ENCODE assay signal across 1 cellular context in the genomic region with DNA sequence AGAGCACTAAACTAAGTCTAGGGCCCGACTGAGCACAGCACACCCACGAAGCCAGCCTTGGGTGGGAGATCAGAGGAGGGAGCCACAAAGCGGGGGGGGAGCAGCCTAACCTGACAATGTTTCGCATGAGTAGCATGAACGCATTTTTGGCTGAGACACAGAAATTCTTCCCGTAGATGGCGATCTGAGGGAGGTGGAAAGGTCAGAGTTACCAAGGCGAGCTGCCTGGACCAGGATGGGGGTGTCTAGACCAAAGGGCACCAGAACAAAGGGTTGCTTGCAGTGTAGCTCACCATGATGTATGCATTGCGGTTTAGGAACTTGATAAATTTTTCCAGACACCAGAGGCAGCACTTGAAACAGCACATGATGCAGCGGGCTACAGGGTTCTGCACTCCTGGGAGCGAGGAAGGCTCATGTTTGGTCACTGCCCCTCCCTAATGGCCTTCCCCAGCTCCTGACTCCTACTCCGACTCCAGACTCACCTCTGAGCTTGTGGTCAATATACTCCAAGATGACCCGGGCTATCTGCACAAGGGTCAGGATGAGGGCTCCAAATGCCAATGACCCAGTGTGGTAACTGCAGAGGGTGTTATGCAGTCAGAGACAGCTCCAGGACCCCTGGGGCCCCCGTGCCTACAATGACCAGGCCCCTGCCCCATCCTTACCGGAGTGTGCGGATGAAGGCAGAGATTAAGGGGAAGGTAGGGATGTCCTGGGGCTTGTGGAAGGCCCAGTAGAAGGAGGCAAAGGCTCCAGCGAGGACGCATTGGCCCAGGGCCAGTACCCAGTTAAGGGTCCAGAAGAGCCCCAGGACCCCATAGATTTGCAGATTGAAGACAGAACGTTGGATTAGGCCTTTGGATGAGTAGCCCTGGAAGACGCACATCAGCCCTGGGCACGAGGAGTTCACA.
TF ChIP-seq lines count a peak whose summit lies in the region.

No MANE protein-coding gene starts in this region.

TF ChIP-seq in HepG2, 621 proteins besides CTCF, POLR2A, EP300 and RAD21 (continued from another document and continues in another):
- no peak for TF ChIP-seq PTBP1 (IDR thresholded peaks at IDR 0.05; ENCODE audit: low read depth, low read length, poor library complexity, severe bottlenecking)
- no peak for TF ChIP-seq SMAD3 (CRISPR knock-in tag; IDR thresholded peaks at IDR 0.05)
- TF ChIP-seq, protein P1, sequence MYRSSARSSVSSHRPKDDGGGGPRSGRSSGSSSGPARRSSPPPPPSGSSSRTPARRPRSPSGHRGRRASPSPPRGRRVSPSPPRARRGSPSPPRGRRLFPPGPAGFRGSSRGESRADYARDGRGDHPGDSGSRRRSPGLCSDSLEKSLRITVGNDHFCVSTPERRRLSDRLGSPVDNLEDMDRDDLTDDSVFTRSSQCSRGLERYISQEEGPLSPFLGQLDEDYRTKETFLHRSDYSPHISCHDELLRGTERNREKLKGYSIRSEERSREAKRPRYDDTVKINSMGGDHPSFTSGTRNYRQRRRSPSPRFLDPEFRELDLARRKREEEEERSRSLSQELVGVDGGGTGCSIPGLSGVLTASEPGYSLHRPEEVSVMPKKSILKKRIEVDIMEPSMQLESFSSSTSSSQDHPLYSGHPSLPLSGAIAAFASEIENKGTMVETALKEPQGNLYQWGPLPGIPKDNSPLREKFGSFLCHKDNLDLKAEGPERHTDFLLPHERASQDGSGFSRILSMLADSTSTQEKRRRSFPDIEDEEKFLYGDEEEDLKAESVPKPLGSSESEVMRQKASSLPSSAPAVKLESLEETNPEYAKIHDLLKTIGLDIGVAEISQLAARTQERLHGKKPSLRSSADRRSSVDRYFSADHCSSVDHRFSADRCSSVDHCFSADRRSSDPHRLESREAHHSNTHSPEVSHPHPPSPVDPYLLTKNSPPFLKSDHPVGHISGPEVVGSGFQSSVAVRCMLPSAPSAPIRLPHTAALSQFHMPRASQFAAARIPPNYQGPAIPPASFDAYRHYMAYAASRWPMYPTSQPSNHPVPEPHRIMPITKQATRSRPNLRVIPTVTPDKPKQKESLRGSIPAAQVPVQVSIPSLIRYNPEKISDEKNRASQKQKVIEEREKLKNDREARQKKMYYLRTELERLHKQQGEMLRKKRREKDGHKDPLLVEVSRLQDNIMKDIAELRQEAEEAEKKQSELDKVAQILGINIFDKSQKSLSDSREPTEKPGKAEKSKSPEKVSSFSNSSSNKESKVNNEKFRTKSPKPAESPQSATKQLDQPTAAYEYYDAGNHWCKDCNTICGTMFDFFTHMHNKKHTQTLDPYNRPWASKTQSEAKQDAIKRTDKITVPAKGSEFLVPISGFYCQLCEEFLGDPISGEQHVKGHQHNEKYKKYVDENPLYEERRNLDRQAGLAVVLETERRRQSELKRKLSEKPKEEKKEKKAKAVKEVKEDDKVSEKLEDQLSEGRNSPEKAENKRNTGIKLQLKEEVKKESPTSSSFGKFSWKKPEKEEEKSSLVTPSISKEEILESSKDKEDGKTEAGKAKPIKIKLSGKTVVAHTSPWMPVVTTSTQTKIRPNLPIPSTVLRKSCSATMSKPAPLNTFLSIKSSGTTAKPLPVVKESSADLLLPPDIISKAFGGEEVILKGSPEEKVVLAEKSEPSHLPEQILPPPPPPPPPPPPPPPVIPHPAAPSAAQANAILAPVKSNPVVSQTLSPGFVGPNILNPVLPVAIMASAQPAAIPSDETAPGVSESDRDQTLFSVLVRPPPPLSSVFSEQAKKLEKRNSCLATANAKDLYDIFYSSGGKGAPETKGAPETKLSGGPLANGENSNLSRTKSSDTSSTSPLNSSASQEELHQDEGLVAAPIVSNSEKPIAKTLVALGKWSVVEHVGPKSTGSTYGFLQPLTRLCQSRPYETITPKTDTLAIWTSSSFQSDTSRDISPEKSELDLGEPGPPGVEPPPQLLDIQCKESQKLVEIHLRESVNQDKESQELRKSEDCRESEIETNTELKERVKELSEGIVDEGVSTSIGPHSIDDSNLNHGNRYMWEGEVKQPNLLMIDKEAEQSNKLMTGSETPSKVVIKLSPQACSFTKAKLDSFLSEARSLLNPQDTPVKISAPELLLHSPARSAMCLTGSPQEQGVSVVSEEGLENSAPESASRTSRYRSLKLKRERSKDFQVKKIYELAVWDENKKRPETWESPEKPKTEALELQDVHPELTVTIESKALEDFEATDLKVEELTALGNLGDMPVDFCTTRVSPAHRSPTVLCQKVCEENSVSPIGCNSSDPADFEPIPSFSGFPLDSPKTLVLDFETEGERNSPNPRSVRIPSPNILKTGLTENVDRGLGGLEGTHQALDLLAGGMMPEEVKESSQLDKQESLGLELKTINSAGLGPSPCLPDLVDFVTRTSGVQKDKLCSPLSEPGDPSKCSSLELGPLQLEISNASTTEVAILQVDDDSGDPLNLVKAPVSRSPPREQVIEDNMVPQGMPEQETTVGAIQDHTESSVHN (CRISPR knock-in tag; IDR thresholded peaks at IDR 0.05) = no peak
- 0 out of 2 replicates have a peak, but pooled peaks have one; percentile 8 for TF ChIP-seq ZNF567 (CRISPR knock-in tag; IDR thresholded peaks at IDR 0.05; ENCODE audit: borderline replicate concordance)
- peak; percentile 90; the same call in 1 of the 2 replicates for TF ChIP-seq SMAD1 (CRISPR knock-in tag; IDR thresholded peaks at IDR 0.05; ENCODE audit: borderline replicate concordance, low read depth)
- peak; percentile 86 for TF ChIP-seq MTA1 (CRISPR knock-in tag; IDR thresholded peaks at IDR 0.05; ENCODE audit: borderline replicate concordance)
- TF ChIP-seq ZFP62 (CRISPR knock-in tag; IDR thresholded peaks at IDR 0.05) = no peak
- TF ChIP-seq MAF1 (CRISPR knock-in tag; IDR thresholded peaks at IDR 0.05; ENCODE audit: borderline replicate concordance) = no peak
- TF ChIP-seq FOXK2 (IDR thresholded peaks at IDR 0.05) = no peak
- TF ChIP-seq ZKSCAN5 (CRISPR knock-in tag; IDR thresholded peaks at IDR 0.05) = no peak; the same call in 1 of the 2 replicates
- no peak for TF ChIP-seq KLF11 (CRISPR knock-in tag; IDR thresholded peaks at IDR 0.05)
- TF ChIP-seq MED1 (CRISPR knock-in tag; IDR thresholded peaks at IDR 0.05) = peak; percentile 90
- no peak for TF ChIP-seq ZSCAN22 (CRISPR knock-in tag; IDR thresholded peaks at IDR 0.05)
- peak; percentile 74; the same call in 1 of the 2 replicates for TF ChIP-seq ELF3 (CRISPR knock-in tag; IDR thresholded peaks at IDR 0.05)
- no peak for TF ChIP-seq PLRG1 (conservative IDR thresholded peaks at IDR 0.05)
- TF ChIP-seq, protein P2, sequence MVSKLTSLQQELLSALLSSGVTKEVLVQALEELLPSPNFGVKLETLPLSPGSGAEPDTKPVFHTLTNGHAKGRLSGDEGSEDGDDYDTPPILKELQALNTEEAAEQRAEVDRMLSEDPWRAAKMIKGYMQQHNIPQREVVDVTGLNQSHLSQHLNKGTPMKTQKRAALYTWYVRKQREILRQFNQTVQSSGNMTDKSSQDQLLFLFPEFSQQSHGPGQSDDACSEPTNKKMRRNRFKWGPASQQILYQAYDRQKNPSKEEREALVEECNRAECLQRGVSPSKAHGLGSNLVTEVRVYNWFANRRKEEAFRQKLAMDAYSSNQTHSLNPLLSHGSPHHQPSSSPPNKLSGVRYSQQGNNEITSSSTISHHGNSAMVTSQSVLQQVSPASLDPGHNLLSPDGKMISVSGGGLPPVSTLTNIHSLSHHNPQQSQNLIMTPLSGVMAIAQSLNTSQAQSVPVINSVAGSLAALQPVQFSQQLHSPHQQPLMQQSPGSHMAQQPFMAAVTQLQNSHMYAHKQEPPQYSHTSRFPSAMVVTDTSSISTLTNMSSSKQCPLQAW (CRISPR knock-in tag; IDR thresholded peaks at IDR 0.05) = 0 out of 2 replicates have a peak, but pooled peaks have one; percentile 31
- TF ChIP-seq, protein P3, sequence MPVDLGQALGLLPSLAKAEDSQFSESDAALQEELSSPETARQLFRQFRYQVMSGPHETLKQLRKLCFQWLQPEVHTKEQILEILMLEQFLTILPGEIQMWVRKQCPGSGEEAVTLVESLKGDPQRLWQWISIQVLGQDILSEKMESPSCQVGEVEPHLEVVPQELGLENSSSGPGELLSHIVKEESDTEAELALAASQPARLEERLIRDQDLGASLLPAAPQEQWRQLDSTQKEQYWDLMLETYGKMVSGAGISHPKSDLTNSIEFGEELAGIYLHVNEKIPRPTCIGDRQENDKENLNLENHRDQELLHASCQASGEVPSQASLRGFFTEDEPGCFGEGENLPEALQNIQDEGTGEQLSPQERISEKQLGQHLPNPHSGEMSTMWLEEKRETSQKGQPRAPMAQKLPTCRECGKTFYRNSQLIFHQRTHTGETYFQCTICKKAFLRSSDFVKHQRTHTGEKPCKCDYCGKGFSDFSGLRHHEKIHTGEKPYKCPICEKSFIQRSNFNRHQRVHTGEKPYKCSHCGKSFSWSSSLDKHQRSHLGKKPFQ (CRISPR knock-in tag; IDR thresholded peaks at IDR 0.05; ENCODE audit: insufficient replicate concordance) = no peak
- no peak; the same call in 1 of the 2 replicates for TF ChIP-seq ZSCAN9 (CRISPR knock-in tag; IDR thresholded peaks at IDR 0.05; ENCODE audit: borderline replicate concordance)
- TF ChIP-seq, protein P4, sequence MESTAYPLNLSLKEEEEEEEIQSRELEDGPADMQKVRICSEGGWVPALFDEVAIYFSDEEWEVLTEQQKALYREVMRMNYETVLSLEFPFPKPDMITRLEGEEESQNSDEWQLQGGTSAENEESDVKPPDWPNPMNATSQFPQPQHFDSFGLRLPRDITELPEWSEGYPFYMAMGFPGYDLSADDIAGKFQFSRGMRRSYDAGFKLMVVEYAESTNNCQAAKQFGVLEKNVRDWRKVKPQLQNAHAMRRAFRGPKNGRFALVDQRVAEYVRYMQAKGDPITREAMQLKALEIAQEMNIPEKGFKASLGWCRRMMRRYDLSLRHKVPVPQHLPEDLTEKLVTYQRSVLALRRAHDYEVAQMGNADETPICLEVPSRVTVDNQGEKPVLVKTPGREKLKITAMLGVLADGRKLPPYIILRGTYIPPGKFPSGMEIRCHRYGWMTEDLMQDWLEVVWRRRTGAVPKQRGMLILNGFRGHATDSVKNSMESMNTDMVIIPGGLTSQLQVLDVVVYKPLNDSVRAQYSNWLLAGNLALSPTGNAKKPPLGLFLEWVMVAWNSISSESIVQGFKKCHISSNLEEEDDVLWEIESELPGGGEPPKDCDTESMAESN (CRISPR knock-in tag; conservative IDR thresholded peaks at IDR 0.05) = peak; percentile 65; the same call in 1 of the 2 replicates
- TF ChIP-seq ZNF160 (CRISPR knock-in tag; IDR thresholded peaks at IDR 0.05) = peak; percentile 69; the same call in 1 of the 2 replicates
- TF ChIP-seq, protein P5, sequence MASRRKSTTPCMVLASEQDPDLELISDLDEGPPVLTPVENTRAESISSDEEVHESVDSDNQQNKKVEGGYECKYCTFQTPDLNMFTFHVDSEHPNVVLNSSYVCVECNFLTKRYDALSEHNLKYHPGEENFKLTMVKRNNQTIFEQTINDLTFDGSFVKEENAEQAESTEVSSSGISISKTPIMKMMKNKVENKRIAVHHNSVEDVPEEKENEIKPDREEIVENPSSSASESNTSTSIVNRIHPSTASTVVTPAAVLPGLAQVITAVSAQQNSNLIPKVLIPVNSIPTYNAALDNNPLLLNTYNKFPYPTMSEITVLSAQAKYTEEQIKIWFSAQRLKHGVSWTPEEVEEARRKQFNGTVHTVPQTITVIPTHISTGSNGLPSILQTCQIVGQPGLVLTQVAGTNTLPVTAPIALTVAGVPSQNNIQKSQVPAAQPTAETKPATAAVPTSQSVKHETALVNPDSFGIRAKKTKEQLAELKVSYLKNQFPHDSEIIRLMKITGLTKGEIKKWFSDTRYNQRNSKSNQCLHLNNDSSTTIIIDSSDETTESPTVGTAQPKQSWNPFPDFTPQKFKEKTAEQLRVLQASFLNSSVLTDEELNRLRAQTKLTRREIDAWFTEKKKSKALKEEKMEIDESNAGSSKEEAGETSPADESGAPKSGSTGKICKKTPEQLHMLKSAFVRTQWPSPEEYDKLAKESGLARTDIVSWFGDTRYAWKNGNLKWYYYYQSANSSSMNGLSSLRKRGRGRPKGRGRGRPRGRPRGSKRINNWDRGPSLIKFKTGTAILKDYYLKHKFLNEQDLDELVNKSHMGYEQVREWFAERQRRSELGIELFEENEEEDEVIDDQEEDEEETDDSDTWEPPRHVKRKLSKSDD (CRISPR knock-in tag; IDR thresholded peaks at IDR 0.05; ENCODE audit: low read depth) = no peak
- peak; percentile 92; the same call in 1 of the 2 replicates for TF ChIP-seq SAFB2 (CRISPR knock-in tag; IDR thresholded peaks at IDR 0.05; ENCODE audit: borderline replicate concordance, low read depth)
- no peak for TF ChIP-seq ATM (IDR thresholded peaks at IDR 0.05; ENCODE audit: borderline replicate concordance)
- no peak for TF ChIP-seq RBM22 (optimal IDR thresholded peaks at IDR 0.05; ENCODE audit: low read length)
- peak; percentile 73 for TF ChIP-seq IRF2 (CRISPR knock-in tag; IDR thresholded peaks at IDR 0.05)
- no peak for TF ChIP-seq ZNF121 (CRISPR knock-in tag; IDR thresholded peaks at IDR 0.05)
- peak; percentile 68 for TF ChIP-seq ZNF883 (CRISPR knock-in tag; IDR thresholded peaks at IDR 0.05; ENCODE audit: not compliant biosample characterization)
- TF ChIP-seq FOXJ3 (CRISPR knock-in tag; IDR thresholded peaks at IDR 0.05; ENCODE audit: borderline replicate concordance) = peak; percentile 80; the same call in 1 of the 2 replicates
- TF ChIP-seq, protein P6, sequence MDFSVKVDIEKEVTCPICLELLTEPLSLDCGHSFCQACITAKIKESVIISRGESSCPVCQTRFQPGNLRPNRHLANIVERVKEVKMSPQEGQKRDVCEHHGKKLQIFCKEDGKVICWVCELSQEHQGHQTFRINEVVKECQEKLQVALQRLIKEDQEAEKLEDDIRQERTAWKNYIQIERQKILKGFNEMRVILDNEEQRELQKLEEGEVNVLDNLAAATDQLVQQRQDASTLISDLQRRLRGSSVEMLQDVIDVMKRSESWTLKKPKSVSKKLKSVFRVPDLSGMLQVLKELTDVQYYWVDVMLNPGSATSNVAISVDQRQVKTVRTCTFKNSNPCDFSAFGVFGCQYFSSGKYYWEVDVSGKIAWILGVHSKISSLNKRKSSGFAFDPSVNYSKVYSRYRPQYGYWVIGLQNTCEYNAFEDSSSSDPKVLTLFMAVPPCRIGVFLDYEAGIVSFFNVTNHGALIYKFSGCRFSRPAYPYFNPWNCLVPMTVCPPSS (IDR thresholded peaks at IDR 0.05) = no peak
- TF ChIP-seq ZNF292 (CRISPR knock-in tag; IDR thresholded peaks at IDR 0.05; ENCODE audit: borderline replicate concordance, low read depth) = peak; percentile 87
